ENCODE assay signal across 10 cellular contexts in the genomic region with DNA sequence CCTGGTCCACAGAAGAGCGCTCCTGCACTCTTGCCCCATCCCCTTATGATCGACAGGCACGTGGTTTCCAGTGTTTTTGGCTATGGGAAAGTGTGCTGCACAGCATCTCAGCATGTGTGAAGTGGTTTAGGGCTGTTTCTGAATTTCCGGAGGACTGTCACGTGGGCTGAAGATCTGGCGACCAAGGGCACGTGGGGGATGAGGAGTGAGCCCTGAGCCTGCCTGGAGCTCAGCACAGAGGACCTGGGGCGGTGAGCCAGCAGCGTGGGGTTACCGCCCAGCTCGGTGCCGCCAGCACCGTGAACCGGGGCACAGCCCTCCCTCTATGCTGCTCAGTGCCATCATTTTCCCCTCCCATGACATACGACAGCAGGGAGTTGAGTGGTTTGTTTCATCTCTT.
DNase-seq lines count a peak whose midpoint lies in the region; ATAC-seq and TF ChIP-seq lines count a peak whose summit lies in the region.
"Had no signal": no experiment of that assay in that cellular context is flagged by ENCODE, and none has a peak within 500 bp of the region (broad histone marks: within the 10 kb centered on the region; RNA-seq: fewer than 3 reads in every experiment).

No MANE protein-coding gene starts in this region.

- H3K4me3 ChIP-seq in neural progenitor cell (no peak overlapping the region), H7 (ENCODE audit: insufficient read depth, low read depth, low read length) (no peak overlapping the region)

- ATAC-seq in stimulated activated naive CD8-positive, alpha-beta T cell treated with anti-CD3 and anti-CD28 coated beads, Interleukin-15, Interleukin-2, amounts not matched to agents 100 U/mL and 50 U/mL, for 24 hours: peak; percentile 66
- ATAC-seq in GM19328 (IDR thresholded peaks at IDR 0.05; ENCODE audit: unreplicated experiment) (no peak), HG03442 (IDR thresholded peaks at IDR 0.05; ENCODE audit: unreplicated experiment) (no peak)

- H3K27me3 ChIP-seq in neural progenitor cell (no peaks in the 10 kb centered on the region), H7 (ENCODE audit: control insufficient read depth, insufficient read depth, low read length) (no peaks in the 10 kb centered on the region)

- H3K27ac Mint-ChIP-seq in activated naive CD4-positive, alpha-beta T cell treated with anti-CD3 and anti-CD28 coated beads for 36 hours: peak overlapping the region; percentile 63
- H3K27ac Mint-ChIP-seq in neural progenitor cell: peak overlapping the region; percentile 25

- H3K9me3 Mint-ChIP-seq in activated naive CD4-positive, alpha-beta T cell treated with anti-CD3 and anti-CD28 coated beads for 36 hours: no peaks in the 10 kb centered on the region
- H3K9me3 Mint-ChIP-seq in neural progenitor cell: no peaks in the 10 kb centered on the region
- H3K9me3 Mint-ChIP-seq: naive B cell had no signal

- H3K9ac ChIP-seq in neural progenitor cell: no peak overlapping the region

- H3K27me3 Mint-ChIP-seq in activated naive CD4-positive, alpha-beta T cell treated with anti-CD3 and anti-CD28 coated beads for 36 hours (ENCODE audit: low read depth): no peaks in the 10 kb centered on the region
- no peaks in the 10 kb centered on the region for H3K27me3 Mint-ChIP-seq in neural progenitor cell (ENCODE audit: insufficient read depth, low read depth)
- H3K27me3 Mint-ChIP-seq: naive B cell had no signal

- no peaks in the 10 kb centered on the region for H3K9me3 ChIP-seq in neural progenitor cell (ENCODE audit: low read depth)

- DNase-seq in activated CD4-positive, CD25-positive, alpha-beta regulatory T cell treated with anti-CD3 and anti-CD28 coated beads, Interleukin-2, amount 50 U/mL, for 16 hours (ENCODE audit: low read depth, low spot score): peak; percentile 21
- peak; percentile 71 for DNase-seq in activated naive CD4-positive, alpha-beta T cell treated with anti-CD3 and anti-CD28 coated beads for 36 hours
- DNase-seq in neural progenitor cell (ENCODE audit: low spot score) (no peak), NCI-H2227 (lab: John Stamatoyannopoulos, UW; ENCODE audit: unreplicated experiment) (no peak), H7 (no peak)
- DNase-seq in stimulated activated naive CD8-positive, alpha-beta T cell treated with anti-CD3 and anti-CD28 coated beads, Interleukin-15, Interleukin-2, amounts not matched to agents 100 U/mL and 50 U/mL, for 24 hours: peak; percentile 38
- DNase-seq: naive B cell, NCI-H146 had no signal

- H4K20me1 ChIP-seq in neural progenitor cell (ENCODE audit: low read depth): no peaks in the 10 kb centered on the region

- peaks cover 52% of the 10 kb centered on the region for H3K4me1 Mint-ChIP-seq in activated naive CD4-positive, alpha-beta T cell treated with anti-CD3 and anti-CD28 coated beads for 36 hours (ENCODE audit: low read depth)
- H3K4me1 Mint-ChIP-seq in neural progenitor cell: peaks cover 37% of the 10 kb centered on the region

- CTCF ChIA-PET in activated naive CD4-positive, alpha-beta T cell treated with anti-CD3 and anti-CD28 coated beads for 36 hours (lab: Charles Lee): no interaction called here

- H2AFZ ChIP-seq in neural progenitor cell (replicated peaks): no peak overlapping the region

- H3K36me3 ChIP-seq in neural progenitor cell: no peaks in the 10 kb centered on the region
- no peaks in the 10 kb centered on the region for H3K36me3 ChIP-seq in H7 (replicated peaks; ENCODE audit: control insufficient read depth, insufficient read depth, low read length)

- H3K27ac ChIP-seq in neural progenitor cell: no peak overlapping the region

- peak overlapping the region; percentile 17 for H3K4me3 Mint-ChIP-seq in activated naive CD4-positive, alpha-beta T cell treated with anti-CD3 and anti-CD28 coated beads for 36 hours
- H3K4me3 Mint-ChIP-seq in neural progenitor cell: no peak overlapping the region
- H3K4me3 Mint-ChIP-seq: naive B cell had no signal

- intact Hi-C loops in activated naive CD4-positive, alpha-beta T cell treated with anti-CD3 and anti-CD28 coated beads for 36 hours (cut with micrococcal nuclease): loop anchor here (2.0 to 5.0 kb wide), 2 partner anchors 22 to 74 kb away; no protein-coding TSS in a partner anchor

- H3K4me2 ChIP-seq in neural progenitor cell: no peak overlapping the region

- peaks cover 5% of the 10 kb centered on the region for H3K4me1 ChIP-seq in neural progenitor cell

- no peak for TF ChIP-seq CTCF in neural progenitor cell (IDR thresholded peaks at IDR 0.05)

- H3F3A ChIP-seq in neural progenitor cell (ENCODE audit: low read depth): no peaks in the 10 kb centered on the region

- H3K36me3 Mint-ChIP-seq in activated naive CD4-positive, alpha-beta T cell treated with anti-CD3 and anti-CD28 coated beads for 36 hours (ENCODE audit: low read depth): no peaks in the 10 kb centered on the region
- no peaks in the 10 kb centered on the region for H3K36me3 Mint-ChIP-seq in neural progenitor cell

- no peaks in the 10 kb centered on the region for H3K79me2 ChIP-seq in neural progenitor cell (ENCODE audit: low read depth)

Comparison
In these comparisons a context has a peak if more than half of its experiments do, and no peak if none do; other contexts are left out.
1. DNase-seq: peak in activated CD4-positive, CD25-positive, alpha-beta regulatory T cell treated with anti-CD3 and anti-CD28 coated beads, Interleukin-2, amount 50 U/mL, for 16 hours (single experiment), activated naive CD4-positive, alpha-beta T cell treated with anti-CD3 and anti-CD28 coated beads for 36 hours (single experiment) and stimulated activated naive CD8-positive, alpha-beta T cell treated with anti-CD3 and anti-CD28 coated beads, Interleukin-15, Interleukin-2, amounts not matched to agents 100 U/mL and 50 U/mL, for 24 hours (single experiment); none in neural progenitor cell (single experiment), NCI-H2227 (single experiment) and H7 (single experiment).